ENCODE assay signal across 1 cellular context in genomic region chr10:4034907-4035581, GRCh38.
TF ChIP-seq lines count a peak whose summit lies in the region.

No MANE protein-coding gene starts in this region.

TF ChIP-seq in GM23338, 12 proteins besides CTCF, POLR2A, EP300 and RAD21 (continued from another document):
- TF ChIP-seq REST (IDR thresholded peaks at IDR 0.05; ENCODE audit: unreplicated experiment): no peak
- no peak for TF ChIP-seq ZNF331 (CRISPR knock-in tag; IDR thresholded peaks at IDR 0.05; ENCODE audit: low read depth)
- TF ChIP-seq NANOG (IDR thresholded peaks at IDR 0.05; ENCODE audit: borderline replicate concordance): no peak
- no peak for TF ChIP-seq ZNF114 (CRISPR knock-in tag; IDR thresholded peaks at IDR 0.05)
